ENCODE assay signal across 8 cellular contexts in the genomic region with DNA sequence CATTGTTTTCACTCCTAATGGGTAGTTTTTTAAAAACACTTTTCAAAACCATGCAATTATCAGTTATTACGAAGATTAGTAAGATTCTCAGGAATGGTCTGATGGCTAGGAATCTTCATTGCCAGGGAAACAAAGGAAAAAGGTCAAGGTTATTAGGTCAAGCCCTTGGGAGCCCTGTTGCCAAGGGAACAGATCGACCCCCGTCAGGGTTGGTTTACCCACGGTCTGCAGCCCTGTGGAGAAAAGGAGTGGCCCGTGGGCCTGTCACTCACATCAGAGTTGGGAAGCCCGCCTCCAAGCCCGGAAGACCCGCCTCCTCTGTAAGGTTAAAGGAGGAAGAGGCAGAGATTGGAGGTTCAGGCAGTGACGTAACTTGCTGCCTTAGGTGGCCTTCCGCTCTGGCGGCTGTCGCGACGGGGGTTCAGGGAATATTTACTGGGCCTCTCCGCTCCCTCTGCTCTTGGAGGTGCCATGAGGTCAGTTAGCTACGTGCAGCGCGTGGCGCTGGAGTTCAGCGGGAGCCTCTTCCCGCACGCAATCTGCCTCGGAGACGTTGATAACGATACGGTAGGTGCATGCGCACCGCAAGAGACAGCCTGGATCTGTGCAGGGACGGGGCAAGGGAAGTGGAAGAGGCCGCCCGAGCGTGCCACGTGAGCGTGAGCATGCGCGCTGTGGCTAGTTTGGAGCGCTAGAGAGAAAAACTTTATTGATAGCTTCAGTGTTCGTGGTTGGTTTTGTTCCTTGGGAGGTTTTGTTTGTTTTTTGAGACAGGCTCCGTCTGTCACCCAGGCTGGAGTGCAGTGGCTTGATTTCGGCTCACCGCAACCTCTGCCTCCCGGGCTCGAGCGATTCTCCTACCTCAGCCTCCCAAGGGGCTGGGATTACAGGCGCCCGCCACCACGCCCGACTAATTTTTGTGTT. TPM values are rescaled to one million over a fixed set of nuclear protein-coding genes. Genes with fewer than 3 reads are reported as not detected.
DNase-seq lines count a peak whose midpoint lies in the region; ATAC-seq and TF ChIP-seq lines count a peak whose summit lies in the region.

A gene (plus strand): TSS at position 379 of the 924 bp plus-strand sequence. CDS start 93 bp downstream, at position 472.

- 2% methylated on average over 48 of the region's 48 CpGs for WGBS in smooth muscle cell (ENCODE audit: low lambda C conversion rate)

- POLR2A ChIA-PET in activated B cell treated with CpG ODN at 0.5 μM for 24 hours (lab: Charles Lee) = interaction anchor here (0.6 to 2.9 kb wide), 5 partner anchors 14 to 122 kb away, joined by 3 to 36 read pairs (median 8); a partner anchor contains a TSS

- no peaks in the 10 kb centered on the region for H3K9me3 Mint-ChIP-seq in activated B cell treated with CpG ODN at 0.5 μM for 24 hours

- peak within 1 kb of the TSS; percentile 99 for H3K27ac Mint-ChIP-seq in activated B cell treated with CpG ODN at 0.5 μM for 24 hours

- H3K4me2 ChIP-seq in smooth muscle cell = peak within 1 kb of the TSS; percentile 90

- in situ Hi-C loops in GM18951 (cut with MboI; ENCODE audit: low sequenced_read_pairs, unreplicated experiment) = no loop called here

- H2AFZ ChIP-seq in smooth muscle cell (ENCODE audit: low read depth) = peak within 1 kb of the TSS; percentile 90

- peak; percentile 93 for ATAC-seq in HG03196 (IDR thresholded peaks at IDR 0.05; ENCODE audit: unreplicated experiment)
- peak; percentile 95 for ATAC-seq in activated B cell treated with CpG ODN at 0.5 μM for 24 hours (ENCODE audit: low read depth)

- H3K9me3 ChIP-seq in smooth muscle cell (replicated peaks; ENCODE audit: low read depth) = no peaks in the 10 kb centered on the region

- peak within 1 kb of the TSS; percentile 83 for H3K9ac ChIP-seq in smooth muscle cell (ENCODE audit: low read depth)

- peak within 1 kb of the TSS; percentile 100 for H3K4me3 Mint-ChIP-seq in activated B cell treated with CpG ODN at 0.5 μM for 24 hours

- H3F3A ChIP-seq in smooth muscle cell (ENCODE audit: low read depth) = no peaks in the 10 kb centered on the region

- intact Hi-C loops in activated B cell treated with CpG ODN at 0.5 μM for 24 hours (cut with micrococcal nuclease) = loop anchor here (1.0 kb wide), 6 partner anchors 17 to 808 kb away; a partner anchor contains a TSS

- H3K79me2 ChIP-seq in smooth muscle cell (ENCODE audit: low read depth) = peaks cover 29% of the 10 kb centered on the region

- H3K27me3 ChIP-seq in smooth muscle cell (ENCODE audit: low read depth) = no peaks in the 10 kb centered on the region

- no peaks in the 10 kb centered on the region for H3K27me3 Mint-ChIP-seq in activated B cell treated with CpG ODN at 0.5 μM for 24 hours

- H4K20me1 ChIP-seq in smooth muscle cell (ENCODE audit: low read depth) = no peaks in the 10 kb centered on the region

- peaks cover 33% of the 10 kb centered on the region for H3K4me1 Mint-ChIP-seq in activated B cell treated with CpG ODN at 0.5 μM for 24 hours

- H3K27ac ChIP-seq in caudate nucleus (ENCODE audit: low read depth, low read length) (peak within 1 kb of the TSS; percentile 99), smooth muscle cell (ENCODE audit: low read depth) (peak within 1 kb of the TSS; percentile 88)

- peak; percentile 93 for DNase-seq in AG08396 (ENCODE audit: low spot score)
- DNase-seq in NCI-H345 (lab: John Stamatoyannopoulos, UW) = peak; percentile 99
- peak; percentile 88 for DNase-seq in activated B cell treated with CpG ODN at 0.5 μM for 24 hours
- DNase-seq in caudate nucleus (lab: John Stamatoyannopoulos, UW) = peak; percentile 90 to 100 (median 98)
- DNase-seq in iPS-NIHi7 (ENCODE audit: extremely low spot score) = peak; percentile 98
- DNase-seq in smooth muscle cell (lab: John Stamatoyannopoulos, UW; ENCODE audit: unreplicated experiment) = peak; percentile 97

- peaks cover under 1% of the 10 kb centered on the region for H3K36me3 ChIP-seq in smooth muscle cell (ENCODE audit: low read depth)

- H3K4me1 ChIP-seq in smooth muscle cell (ENCODE audit: low read depth) = peaks cover 3% of the 10 kb centered on the region

- TF ChIP-seq POLR2A in GM18951 (IDR thresholded peaks at IDR 0.05; ENCODE audit: extremely low read depth, insufficient read depth, insufficient read length) = peak; percentile 98

- H3K4me3 ChIP-seq in smooth muscle cell = peak within 1 kb of the TSS; percentile 67

- CTCF ChIA-PET in activated B cell treated with CpG ODN at 0.5 μM for 24 hours (lab: Charles Lee) = interaction anchor here (1.0 kb wide), 1 partner anchor 129 kb away, joined by 3 read pairs; no protein-coding TSS in a partner anchor

- TF ChIP-seq CTCF in activated B cell treated with CpG ODN at 0.5 μM for 24 hours (IDR thresholded peaks at IDR 0.05) (no peak), smooth muscle cell (IDR thresholded peaks at IDR 0.05; ENCODE audit: borderline replicate concordance, insufficient read depth, poor library complexity, severe bottlenecking) (no peak)

- peaks cover 25% of the 10 kb centered on the region for H3K36me3 Mint-ChIP-seq in activated B cell treated with CpG ODN at 0.5 μM for 24 hours (ENCODE audit: low read depth)

RNA-seq across cellular contexts. Expression of the gene that starts here (rescaled TPM):
- total RNA-seq in activated B cell treated with CpG ODN at 0.5 μM for 24 hours (90.1 and 90.6 TPM in 2 replicates), smooth muscle cell (14.3 and 14.6 TPM in 2 replicates)
- polyA plus RNA-seq in smooth muscle cell = 21.5 and 22.3 TPM in 2 replicates

Comparison
In these comparisons a context has a peak if more than half of its experiments do, and no peak if none do; other contexts are left out.
1. Peak in every context shown above with its lines: DNase-seq, ATAC-seq, H3K4me3 ChIP-seq and H3K27ac ChIP-seq.